In the genomic region with DNA sequence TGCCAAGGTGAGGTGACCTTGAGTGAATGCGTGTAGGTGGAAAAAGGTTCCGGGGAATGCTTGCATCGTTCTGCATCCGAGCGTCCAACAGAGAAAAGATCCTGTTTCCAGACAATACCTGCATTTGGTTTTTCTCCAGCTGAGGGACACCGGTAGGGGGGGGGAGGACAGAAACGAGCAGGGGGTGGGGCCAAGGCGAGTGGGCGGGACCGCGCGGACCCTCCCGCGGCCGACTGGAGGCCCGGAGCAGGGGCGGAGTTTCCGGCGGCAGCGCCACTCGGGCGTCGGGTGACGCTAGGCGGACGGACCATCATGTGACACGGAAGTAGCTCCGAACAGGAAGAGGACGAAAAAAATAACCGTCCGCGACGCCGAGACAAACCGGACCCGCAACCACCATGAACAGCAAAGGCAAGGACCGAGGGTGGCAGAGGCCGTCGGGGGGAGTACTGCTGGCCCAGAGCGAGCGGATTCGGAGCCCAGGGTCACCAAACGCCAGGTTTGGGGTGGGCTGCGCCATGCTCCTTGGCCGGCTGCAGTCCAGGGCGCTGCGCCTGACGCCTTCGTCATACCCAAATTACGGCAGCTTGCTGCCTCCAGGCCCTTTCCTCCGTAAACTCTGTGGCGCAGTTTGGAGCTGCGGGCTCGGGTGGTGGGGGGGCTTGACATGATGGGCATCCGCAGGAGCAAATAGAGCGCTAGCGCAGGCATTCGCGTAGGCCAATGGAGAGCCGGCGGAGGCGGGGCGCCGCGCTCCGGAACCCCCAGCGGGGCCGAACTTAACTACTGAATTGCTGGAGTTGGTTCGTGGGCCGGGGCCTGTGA, we compare ENCODE assay signal across 1 cellular context.
TF ChIP-seq lines count a peak whose summit lies in the region.

A gene with protein sequence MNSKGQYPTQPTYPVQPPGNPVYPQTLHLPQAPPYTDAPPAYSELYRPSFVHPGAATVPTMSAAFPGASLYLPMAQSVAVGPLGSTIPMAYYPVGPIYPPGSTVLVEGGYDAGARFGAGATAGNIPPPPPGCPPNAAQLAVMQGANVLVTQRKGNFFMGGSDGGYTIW (plus strand): TSS at position 317 of the 825 bp plus-strand sequence. CDS start 82 bp downstream, at position 399.

TF ChIP-seq in HepG2, 621 proteins besides CTCF, POLR2A, EP300 and RAD21 (continued from another document and continues in another):
- TF ChIP-seq ZNF225 (CRISPR knock-in tag; IDR thresholded peaks at IDR 0.05) = no peak
- peak; percentile 38; the same call in 1 of the 2 replicates for TF ChIP-seq ZNF549 (CRISPR knock-in tag; IDR thresholded peaks at IDR 0.05)
- TF ChIP-seq MXD4 (CRISPR knock-in tag; IDR thresholded peaks at IDR 0.05) = peak; percentile 83; the same call in 1 of the 2 replicates
- TF ChIP-seq TEAD3 (CRISPR knock-in tag; optimal IDR thresholded peaks at IDR 0.05; ENCODE audit: borderline replicate concordance) = no peak
- peak; percentile 59; the same call in 1 of the 2 replicates for TF ChIP-seq ZNF792 (CRISPR knock-in tag; IDR thresholded peaks at IDR 0.05)
- TF ChIP-seq ZSCAN21 (CRISPR knock-in tag; IDR thresholded peaks at IDR 0.05; ENCODE audit: borderline replicate concordance) = 0 out of 2 replicates have a peak, but pooled peaks have one; percentile 30
- peak; percentile 50 for TF ChIP-seq ZFX (CRISPR knock-in tag; IDR thresholded peaks at IDR 0.05; ENCODE audit: low read depth)
- TF ChIP-seq HDAC1 (CRISPR knock-in tag; IDR thresholded peaks at IDR 0.05) = peak; percentile 93
- TF ChIP-seq DNMT1 (CRISPR knock-in tag; IDR thresholded peaks at IDR 0.05) = no peak
- TF ChIP-seq FOXA1 (IDR thresholded peaks at IDR 0.05) = no peak
- TF ChIP-seq FOXA1 (CRISPR knock-in tag; IDR thresholded peaks at IDR 0.05) = 0 out of 2 replicates have a peak, but pooled peaks have one; percentile 4
- TF ChIP-seq ZNF790 (CRISPR knock-in tag; IDR thresholded peaks at IDR 0.05; ENCODE audit: borderline replicate concordance) = no peak
- no peak for TF ChIP-seq ZNF10 (CRISPR knock-in tag; IDR thresholded peaks at IDR 0.05; ENCODE audit: borderline replicate concordance, low read depth)
- peak; percentile 78 for TF ChIP-seq ZFY (CRISPR knock-in tag; IDR thresholded peaks at IDR 0.05)
- no peak for TF ChIP-seq HNRNPUL1 (IDR thresholded peaks at IDR 0.05; ENCODE audit: low read depth, low read length)
- TF ChIP-seq MAFK (conservative IDR thresholded peaks at IDR 0.05 in 1 of 2, IDR thresholded peaks at IDR 0.05 in 1 of 2; ENCODE audit: low read length in 2 of 2) = no peak
- TF ChIP-seq MED1 (CRISPR knock-in tag; IDR thresholded peaks at IDR 0.05) = peak; percentile 43; the same call in 1 of the 2 replicates
- no peak for TF ChIP-seq SP1 (IDR thresholded peaks at IDR 0.05)
- peak; percentile 42 for TF ChIP-seq SP1 (CRISPR knock-in tag; IDR thresholded peaks at IDR 0.05)
- TF ChIP-seq, protein P1, sequence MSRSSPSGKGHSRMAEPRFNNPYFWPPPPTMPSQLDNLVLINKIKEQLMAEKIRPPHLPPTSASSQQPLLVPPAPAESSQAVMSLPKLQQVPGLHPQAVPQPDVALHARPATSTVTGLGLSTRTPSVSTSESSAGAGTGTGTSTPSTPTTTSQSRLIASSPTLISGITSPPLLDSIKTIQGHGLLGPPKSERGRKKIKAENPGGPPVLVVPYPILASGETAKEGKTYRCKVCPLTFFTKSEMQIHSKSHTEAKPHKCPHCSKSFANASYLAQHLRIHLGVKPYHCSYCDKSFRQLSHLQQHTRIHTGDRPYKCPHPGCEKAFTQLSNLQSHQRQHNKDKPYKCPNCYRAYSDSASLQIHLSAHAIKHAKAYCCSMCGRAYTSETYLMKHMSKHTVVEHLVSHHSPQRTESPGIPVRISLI (CRISPR knock-in tag; IDR thresholded peaks at IDR 0.05; ENCODE audit: borderline replicate concordance) = peak; percentile 68; the same call in 1 of the 2 replicates
- no peak for TF ChIP-seq NFE2L1 (CRISPR knock-in tag; IDR thresholded peaks at IDR 0.05; ENCODE audit: borderline replicate concordance)
- TF ChIP-seq PHF20 (CRISPR knock-in tag; IDR thresholded peaks at IDR 0.05) = peak; percentile 88
- 0 out of 2 replicates have a peak, but pooled peaks have one; percentile 30 for TF ChIP-seq MED13 (CRISPR knock-in tag; IDR thresholded peaks at IDR 0.05)
- TF ChIP-seq AGO1 (IDR thresholded peaks at IDR 0.05; ENCODE audit: low read depth, low read length, poor library complexity, severe bottlenecking) = peak; percentile 67
- no peak for TF ChIP-seq ZKSCAN8 (CRISPR knock-in tag; IDR thresholded peaks at IDR 0.05; ENCODE audit: borderline replicate concordance)
- TF ChIP-seq ZNF136 (CRISPR knock-in tag; IDR thresholded peaks at IDR 0.05; ENCODE audit: low read depth) = no peak
- TF ChIP-seq, protein P2, sequence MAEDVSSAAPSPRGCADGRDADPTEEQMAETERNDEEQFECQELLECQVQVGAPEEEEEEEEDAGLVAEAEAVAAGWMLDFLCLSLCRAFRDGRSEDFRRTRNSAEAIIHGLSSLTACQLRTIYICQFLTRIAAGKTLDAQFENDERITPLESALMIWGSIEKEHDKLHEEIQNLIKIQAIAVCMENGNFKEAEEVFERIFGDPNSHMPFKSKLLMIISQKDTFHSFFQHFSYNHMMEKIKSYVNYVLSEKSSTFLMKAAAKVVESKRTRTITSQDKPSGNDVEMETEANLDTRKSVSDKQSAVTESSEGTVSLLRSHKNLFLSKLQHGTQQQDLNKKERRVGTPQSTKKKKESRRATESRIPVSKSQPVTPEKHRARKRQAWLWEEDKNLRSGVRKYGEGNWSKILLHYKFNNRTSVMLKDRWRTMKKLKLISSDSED (CRISPR knock-in tag; IDR thresholded peaks at IDR 0.05) = no peak
- TF ChIP-seq MAZ (IDR thresholded peaks at IDR 0.05; ENCODE audit: borderline replicate concordance, low read depth, low read length) = peak; percentile 65; the same call in 1 of the 2 replicates
- TF ChIP-seq MAZ (CRISPR knock-in tag; IDR thresholded peaks at IDR 0.05; ENCODE audit: low read depth) = peak; percentile 46
- TF ChIP-seq ZKSCAN1 (IDR thresholded peaks at IDR 0.05; ENCODE audit: low read length) = no peak
- TF ChIP-seq ZNF841 (CRISPR knock-in tag; IDR thresholded peaks at IDR 0.05; ENCODE audit: borderline replicate concordance) = no peak
- TF ChIP-seq ZNF660 (CRISPR knock-in tag; IDR thresholded peaks at IDR 0.05; ENCODE audit: borderline replicate concordance, low read depth) = no peak
- TF ChIP-seq ZFP62 (CRISPR knock-in tag; IDR thresholded peaks at IDR 0.05) = no peak
- TF ChIP-seq CREM (IDR thresholded peaks at IDR 0.05) = 0 out of 2 replicates have a peak, but pooled peaks have one; percentile 51
- TF ChIP-seq CREM (CRISPR knock-in tag; IDR thresholded peaks at IDR 0.05) = no peak
- peak; percentile 97 for TF ChIP-seq ELF1 (CRISPR knock-in tag; IDR thresholded peaks at IDR 0.05)
- no peak for TF ChIP-seq PHF21A (CRISPR knock-in tag; IDR thresholded peaks at IDR 0.05)
- TF ChIP-seq HNF4A (CRISPR knock-in tag; IDR thresholded peaks at IDR 0.05) = no peak
- TF ChIP-seq BRD4 (CRISPR knock-in tag; IDR thresholded peaks at IDR 0.05) = peak; percentile 95
- peak; percentile 89 for TF ChIP-seq KLF13 (CRISPR knock-in tag; IDR thresholded peaks at IDR 0.05)
- TF ChIP-seq CHD4 (IDR thresholded peaks at IDR 0.05; ENCODE audit: borderline replicate concordance, low read length) = no peak
- no peak for TF ChIP-seq HOXA9 (CRISPR knock-in tag; IDR thresholded peaks at IDR 0.05; ENCODE audit: borderline replicate concordance)
- TF ChIP-seq, protein P3, sequence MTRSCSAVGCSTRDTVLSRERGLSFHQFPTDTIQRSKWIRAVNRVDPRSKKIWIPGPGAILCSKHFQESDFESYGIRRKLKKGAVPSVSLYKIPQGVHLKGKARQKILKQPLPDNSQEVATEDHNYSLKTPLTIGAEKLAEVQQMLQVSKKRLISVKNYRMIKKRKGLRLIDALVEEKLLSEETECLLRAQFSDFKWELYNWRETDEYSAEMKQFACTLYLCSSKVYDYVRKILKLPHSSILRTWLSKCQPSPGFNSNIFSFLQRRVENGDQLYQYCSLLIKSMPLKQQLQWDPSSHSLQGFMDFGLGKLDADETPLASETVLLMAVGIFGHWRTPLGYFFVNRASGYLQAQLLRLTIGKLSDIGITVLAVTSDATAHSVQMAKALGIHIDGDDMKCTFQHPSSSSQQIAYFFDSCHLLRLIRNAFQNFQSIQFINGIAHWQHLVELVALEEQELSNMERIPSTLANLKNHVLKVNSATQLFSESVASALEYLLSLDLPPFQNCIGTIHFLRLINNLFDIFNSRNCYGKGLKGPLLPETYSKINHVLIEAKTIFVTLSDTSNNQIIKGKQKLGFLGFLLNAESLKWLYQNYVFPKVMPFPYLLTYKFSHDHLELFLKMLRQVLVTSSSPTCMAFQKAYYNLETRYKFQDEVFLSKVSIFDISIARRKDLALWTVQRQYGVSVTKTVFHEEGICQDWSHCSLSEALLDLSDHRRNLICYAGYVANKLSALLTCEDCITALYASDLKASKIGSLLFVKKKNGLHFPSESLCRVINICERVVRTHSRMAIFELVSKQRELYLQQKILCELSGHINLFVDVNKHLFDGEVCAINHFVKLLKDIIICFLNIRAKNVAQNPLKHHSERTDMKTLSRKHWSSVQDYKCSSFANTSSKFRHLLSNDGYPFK (CRISPR knock-in tag; IDR thresholded peaks at IDR 0.05; ENCODE audit: borderline replicate concordance) = 0 out of 2 replicates have a peak, but pooled peaks have one; percentile 65
- no peak for TF ChIP-seq ZNF331 (CRISPR knock-in tag; IDR thresholded peaks at IDR 0.05)
- no peak for TF ChIP-seq ZNF24 (IDR thresholded peaks at IDR 0.05)
- peak; percentile 96 for TF ChIP-seq ASH2L (IDR thresholded peaks at IDR 0.05; ENCODE audit: insufficient read length, low read depth, low read length)
- peak; percentile 35; the same call in 1 of the 2 replicates for TF ChIP-seq ATF1 (CRISPR knock-in tag; IDR thresholded peaks at IDR 0.05)
- TF ChIP-seq, protein P4, sequence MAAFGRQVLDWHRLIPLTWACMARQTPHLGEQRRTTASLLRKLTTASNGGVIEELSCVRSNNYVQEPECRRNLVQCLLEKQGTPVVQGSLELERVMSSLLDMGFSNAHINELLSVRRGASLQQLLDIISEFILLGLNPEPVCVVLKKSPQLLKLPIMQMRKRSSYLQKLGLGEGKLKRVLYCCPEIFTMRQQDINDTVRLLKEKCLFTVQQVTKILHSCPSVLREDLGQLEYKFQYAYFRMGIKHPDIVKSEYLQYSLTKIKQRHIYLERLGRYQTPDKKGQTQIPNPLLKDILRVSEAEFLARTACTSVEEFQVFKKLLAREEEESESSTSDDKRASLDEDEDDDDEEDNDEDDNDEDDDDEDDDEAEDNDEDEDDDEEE (CRISPR knock-in tag; IDR thresholded peaks at IDR 0.05) = no peak; the same call in 1 of the 2 replicates
- no peak for TF ChIP-seq CCAR2 (optimal IDR thresholded peaks at IDR 0.05; ENCODE audit: low read depth, low read length)
- no peak for TF ChIP-seq SMAD9 (CRISPR knock-in tag; IDR thresholded peaks at IDR 0.05)
- no peak for TF ChIP-seq HOXA7 (CRISPR knock-in tag; IDR thresholded peaks at IDR 0.05)
- TF ChIP-seq, protein P5, sequence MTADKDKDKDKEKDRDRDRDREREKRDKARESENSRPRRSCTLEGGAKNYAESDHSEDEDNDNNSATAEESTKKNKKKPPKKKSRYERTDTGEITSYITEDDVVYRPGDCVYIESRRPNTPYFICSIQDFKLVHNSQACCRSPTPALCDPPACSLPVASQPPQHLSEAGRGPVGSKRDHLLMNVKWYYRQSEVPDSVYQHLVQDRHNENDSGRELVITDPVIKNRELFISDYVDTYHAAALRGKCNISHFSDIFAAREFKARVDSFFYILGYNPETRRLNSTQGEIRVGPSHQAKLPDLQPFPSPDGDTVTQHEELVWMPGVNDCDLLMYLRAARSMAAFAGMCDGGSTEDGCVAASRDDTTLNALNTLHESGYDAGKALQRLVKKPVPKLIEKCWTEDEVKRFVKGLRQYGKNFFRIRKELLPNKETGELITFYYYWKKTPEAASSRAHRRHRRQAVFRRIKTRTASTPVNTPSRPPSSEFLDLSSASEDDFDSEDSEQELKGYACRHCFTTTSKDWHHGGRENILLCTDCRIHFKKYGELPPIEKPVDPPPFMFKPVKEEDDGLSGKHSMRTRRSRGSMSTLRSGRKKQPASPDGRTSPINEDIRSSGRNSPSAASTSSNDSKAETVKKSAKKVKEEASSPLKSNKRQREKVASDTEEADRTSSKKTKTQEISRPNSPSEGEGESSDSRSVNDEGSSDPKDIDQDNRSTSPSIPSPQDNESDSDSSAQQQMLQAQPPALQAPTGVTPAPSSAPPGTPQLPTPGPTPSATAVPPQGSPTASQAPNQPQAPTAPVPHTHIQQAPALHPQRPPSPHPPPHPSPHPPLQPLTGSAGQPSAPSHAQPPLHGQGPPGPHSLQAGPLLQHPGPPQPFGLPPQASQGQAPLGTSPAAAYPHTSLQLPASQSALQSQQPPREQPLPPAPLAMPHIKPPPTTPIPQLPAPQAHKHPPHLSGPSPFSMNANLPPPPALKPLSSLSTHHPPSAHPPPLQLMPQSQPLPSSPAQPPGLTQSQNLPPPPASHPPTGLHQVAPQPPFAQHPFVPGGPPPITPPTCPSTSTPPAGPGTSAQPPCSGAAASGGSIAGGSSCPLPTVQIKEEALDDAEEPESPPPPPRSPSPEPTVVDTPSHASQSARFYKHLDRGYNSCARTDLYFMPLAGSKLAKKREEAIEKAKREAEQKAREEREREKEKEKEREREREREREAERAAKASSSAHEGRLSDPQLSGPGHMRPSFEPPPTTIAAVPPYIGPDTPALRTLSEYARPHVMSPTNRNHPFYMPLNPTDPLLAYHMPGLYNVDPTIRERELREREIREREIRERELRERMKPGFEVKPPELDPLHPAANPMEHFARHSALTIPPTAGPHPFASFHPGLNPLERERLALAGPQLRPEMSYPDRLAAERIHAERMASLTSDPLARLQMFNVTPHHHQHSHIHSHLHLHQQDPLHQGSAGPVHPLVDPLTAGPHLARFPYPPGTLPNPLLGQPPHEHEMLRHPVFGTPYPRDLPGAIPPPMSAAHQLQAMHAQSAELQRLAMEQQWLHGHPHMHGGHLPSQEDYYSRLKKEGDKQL (CRISPR knock-in tag; IDR thresholded peaks at IDR 0.05; ENCODE audit: low read depth) = no peak
- peak; percentile 83 for TF ChIP-seq ZNF430 (CRISPR knock-in tag; IDR thresholded peaks at IDR 0.05)
- TF ChIP-seq ZNF879 (CRISPR knock-in tag; IDR thresholded peaks at IDR 0.05) = no peak
- no peak for TF ChIP-seq MIER2 (CRISPR knock-in tag; IDR thresholded peaks at IDR 0.05)
- TF ChIP-seq ADNP (CRISPR knock-in tag; IDR thresholded peaks at IDR 0.05) = peak; percentile 31; the same call in 1 of the 2 replicates
- TF ChIP-seq MEIS2 (CRISPR knock-in tag; IDR thresholded peaks at IDR 0.05) = peak; percentile 64; the same call in 1 of the 2 replicates
- peak; percentile 76; the same call in 1 of the 2 replicates for TF ChIP-seq DMAP1 (CRISPR knock-in tag; IDR thresholded peaks at IDR 0.05)
- TF ChIP-seq, protein P6, sequence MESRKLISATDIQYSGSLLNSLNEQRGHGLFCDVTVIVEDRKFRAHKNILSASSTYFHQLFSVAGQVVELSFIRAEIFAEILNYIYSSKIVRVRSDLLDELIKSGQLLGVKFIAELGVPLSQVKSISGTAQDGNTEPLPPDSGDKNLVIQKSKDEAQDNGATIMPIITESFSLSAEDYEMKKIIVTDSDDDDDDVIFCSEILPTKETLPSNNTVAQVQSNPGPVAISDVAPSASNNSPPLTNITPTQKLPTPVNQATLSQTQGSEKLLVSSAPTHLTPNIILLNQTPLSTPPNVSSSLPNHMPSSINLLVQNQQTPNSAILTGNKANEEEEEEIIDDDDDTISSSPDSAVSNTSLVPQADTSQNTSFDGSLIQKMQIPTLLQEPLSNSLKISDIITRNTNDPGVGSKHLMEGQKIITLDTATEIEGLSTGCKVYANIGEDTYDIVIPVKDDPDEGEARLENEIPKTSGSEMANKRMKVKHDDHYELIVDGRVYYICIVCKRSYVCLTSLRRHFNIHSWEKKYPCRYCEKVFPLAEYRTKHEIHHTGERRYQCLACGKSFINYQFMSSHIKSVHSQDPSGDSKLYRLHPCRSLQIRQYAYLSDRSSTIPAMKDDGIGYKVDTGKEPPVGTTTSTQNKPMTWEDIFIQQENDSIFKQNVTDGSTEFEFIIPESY (CRISPR knock-in tag; IDR thresholded peaks at IDR 0.05) = no peak
